Comparison of ENCODE assay signal across 17 cellular contexts in the genomic region with DNA sequence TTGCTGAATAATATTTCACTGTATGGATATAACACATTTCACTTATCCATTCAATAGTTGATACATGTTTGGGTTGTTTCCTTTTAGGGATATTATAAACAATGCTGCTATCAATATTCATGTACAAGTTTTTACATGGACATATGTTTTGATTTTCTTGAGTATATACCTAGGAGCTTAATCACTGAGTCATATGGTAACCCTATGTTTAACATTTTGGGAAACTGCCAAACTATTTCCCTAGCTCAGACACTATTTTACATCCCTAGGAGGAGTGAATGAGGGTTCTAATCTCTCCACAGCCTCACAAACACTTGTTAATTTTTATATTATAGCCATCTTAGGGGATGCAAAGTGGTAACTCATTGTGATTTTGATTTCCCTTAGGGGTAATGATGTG.
DNase-seq lines count a peak whose midpoint lies in the region; ATAC-seq, FAIRE-seq and TF ChIP-seq lines count a peak whose summit lies in the region.
"Had no signal": no experiment of that assay in that cellular context is flagged by ENCODE, and none has a peak within 500 bp of the region (broad histone marks: within the 10 kb centered on the region; RNA-seq: fewer than 3 reads in every experiment).

No MANE protein-coding gene starts in this region.

- no peaks in the 10 kb centered on the region for H3K9me3 ChIP-seq in RWPE2 (ENCODE audit: severe bottlenecking)
- H3K9me3 ChIP-seq: A549, BE2C had no signal

- no peak overlapping the region for H3K27ac ChIP-seq in RWPE2 (ENCODE audit: poor library complexity, severe bottlenecking)
- H3K27ac ChIP-seq in foreskin keratinocyte: no peak overlapping the region
- H3K27ac ChIP-seq: A549, C4-2B, HL-60 had no signal

- 0 out of 3 replicates have a peak, but pooled peaks have one; percentile 53 for ATAC-seq in RWPE2 (ENCODE audit: low read depth)
- ATAC-seq in foreskin keratinocyte: peak; percentile 52
- ATAC-seq in HG02981 (IDR thresholded peaks at IDR 0.05; ENCODE audit: unreplicated experiment): no peak
- ATAC-seq: A549; CD8-positive, alpha-beta T cell; GM12878; HCT116; K562 had no signal

- no peak overlapping the region for H3K4me3 ChIP-seq in RWPE2 (ENCODE audit: severe bottlenecking)
- H3K4me3 ChIP-seq: A549, GM12878, K562 had no signal

- no peak for TF ChIP-seq POLR2A in H54 (IDR thresholded peaks at IDR 0.05; ENCODE audit: low read depth, low read length)

- H3K27me3 ChIP-seq in RWPE2 (ENCODE audit: insufficient read depth, poor library complexity, severe bottlenecking): no peaks in the 10 kb centered on the region
- no peaks in the 10 kb centered on the region for H3K27me3 ChIP-seq in foreskin keratinocyte
- H3K27me3 ChIP-seq: BE2C had no signal

- no peaks in the 10 kb centered on the region for H3K36me3 ChIP-seq in RWPE2 (ENCODE audit: low read depth)
- H3K36me3 ChIP-seq: BE2C had no signal

- FAIRE-seq in H54 (lab: Jason Lieb, UNC): peak; percentile 57
- FAIRE-seq: A549, GM12878, GM19239, H1, K562 had no signal

- peak; percentile 44 for DNase-seq in ELR (ENCODE audit: low read depth)
- no peak for DNase-seq in H54 (ENCODE audit: insufficient read length, low spot score)
- no peak for DNase-seq in RWPE2 (ENCODE audit: low spot score)
- DNase-seq in foreskin keratinocyte: peak; percentile 19 to 62
- no peak for DNase-seq in stimulated activated CD4-positive, alpha-beta T cell treated with anti-CD3 and anti-CD28 coated beads, Interleukin-2, amount 100 ng/mL, for 24 hours
- DNase-seq: BE2C; CD8-positive, alpha-beta T cell; COR-L47 had no signal

- no peaks in the 10 kb centered on the region for H3K4me1 ChIP-seq in RWPE2 (ENCODE audit: insufficient read depth, poor library complexity, severe bottlenecking)
- H3K4me1 ChIP-seq in foreskin keratinocyte: no peaks in the 10 kb centered on the region

- TF ChIP-seq CTCF in RWPE2 (IDR thresholded peaks at IDR 0.05; ENCODE audit: poor library complexity, severe bottlenecking): no peak
- no peak for TF ChIP-seq CTCF in foreskin keratinocyte (conservative IDR thresholded peaks at IDR 0.05)

Comparison
In these comparisons a context has a peak if more than half of its experiments do, and no peak if none do; other contexts are left out.
1. DNase-seq: peak in ELR (single experiment) and foreskin keratinocyte (2 of 2); none in H54 (single experiment), RWPE2 (single experiment) and stimulated activated CD4-positive, alpha-beta T cell treated with anti-CD3 and anti-CD28 coated beads, Interleukin-2, amount 100 ng/mL, for 24 hours (0 of 2).